Comparison of ENCODE assay signal across 12 cellular contexts in the genomic region with DNA sequence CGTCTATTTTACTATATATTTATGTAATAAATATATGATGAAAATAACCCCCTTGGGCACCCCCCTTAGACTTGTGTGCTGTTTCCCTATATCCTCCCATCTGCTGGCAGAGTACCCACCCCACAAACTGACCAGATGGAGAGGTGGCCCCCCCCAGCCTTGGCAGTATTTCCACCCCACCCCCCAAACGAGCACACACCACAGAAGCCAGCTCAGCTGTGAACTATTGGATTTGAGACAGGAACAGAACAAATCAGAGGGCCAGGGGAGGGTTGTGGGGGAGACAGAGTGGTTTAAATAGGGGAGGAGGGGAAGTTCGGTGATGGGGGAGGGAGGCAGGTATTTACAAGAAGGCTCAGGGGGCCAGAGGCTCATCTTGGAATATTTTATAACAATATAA. TPM values are rescaled to one million over a fixed set of nuclear protein-coding genes. Genes with fewer than 3 reads are reported as not detected.
A peak's percentile ranks its signal among the peaks of the same experiment; 100 is the strongest.
DNase-seq lines count a peak whose midpoint lies in the region; ATAC-seq and TF ChIP-seq lines count a peak whose summit lies in the region.
"Had no signal": no experiment of that assay in that cellular context is flagged by ENCODE, and none has a peak within 500 bp of the region (broad histone marks: within the 10 kb centered on the region; RNA-seq: fewer than 3 reads in every experiment).

No MANE protein-coding gene starts in this region.

- H3K4me1 ChIP-seq in BLaER1 treated with 17β-estradiol and CSF1 and Interleukin-3, amounts not matched to agents 10 nM and 100 nM, result peaks cover 81 to 88% (median 83%) of the 10 kb centered on the region in 10 experiments
- peaks cover 62 to 79% (median 76%) of the 10 kb centered on the region in 3 donors for H3K4me1 ChIP-seq in skeletal muscle tissue (ENCODE audit: control insufficient read depth in 3 of 3, insufficient read depth in 3 of 3, low read length in 3 of 3)

- peaks cover 0 to 7% (median 0%) of the 10 kb centered on the region in 11 experiments; a peak in 1 of 22 replicates for H4K20me1 ChIP-seq in BLaER1 treated with 17β-estradiol and CSF1 and Interleukin-3, amounts not matched to agents 10 nM and 100 nM

- H3K4me2 ChIP-seq in BLaER1 treated with 17β-estradiol and CSF1 and Interleukin-3, amounts not matched to agents 10 nM and 100 nM, result peak overlapping the region; percentile 87 to 100 (median 96)
- H3K4me2 ChIP-seq: PC-9 had no signal

- ATAC-seq in activated T-helper 17 cell treated with anti-CD3 and anti-CD28 coated beads, Interleukin-2, amount 50 U/mL, for 72 hours (replicated peaks), result no peak

- peak overlapping the region; percentile 48 to 88 (median 65); a peak in 20 of 22 replicates for H3K9ac ChIP-seq in BLaER1 treated with 17β-estradiol and CSF1 and Interleukin-3, amounts not matched to agents 10 nM and 100 nM
- H3K9ac ChIP-seq in SK-N-MC (ENCODE audit: insufficient read length) (no peak overlapping the region), skeletal muscle tissue (ENCODE audit: low read depth in 1 of 3, low read length in 3 of 3) (peak overlapping the region in 2 of 3 donors; percentile 69 to 81)

- TF ChIP-seq CTCF in progenitor cell of endocrine pancreas (IDR thresholded peaks at IDR 0.05; ENCODE audit: unreplicated experiment), result no peak

- H3K4me1 Mint-ChIP-seq in activated T-helper 17 cell treated with anti-CD3 and anti-CD28 coated beads, Interleukin-2, amount 50 U/mL, for 72 hours, result peaks cover 36% of the 10 kb centered on the region
- H3K4me1 Mint-ChIP-seq in progenitor cell of endocrine pancreas (ENCODE audit: low read depth), result no peaks in the 10 kb centered on the region

- no peak overlapping the region for H3K4me3 Mint-ChIP-seq in activated T-helper 17 cell treated with anti-CD3 and anti-CD28 coated beads, Interleukin-2, amount 50 U/mL, for 72 hours
- H3K4me3 Mint-ChIP-seq in progenitor cell of endocrine pancreas (ENCODE audit: low read depth), result no peak overlapping the region
- H3K4me3 Mint-ChIP-seq: activated naive CD8-positive, alpha-beta T cell; B cell had no signal

- DNase-seq in SK-N-MC (ENCODE audit: low read depth, low spot score) (no peak), hypothalamus (lab: John Stamatoyannopoulos, UW) (peak in 27 of 51 donors; percentile 26 to 81 (median 50)), progenitor cell of endocrine pancreas (ENCODE audit: low spot score, unreplicated experiment) (no peak), cortex of kidney (lab: John Stamatoyannopoulos, UW) (no peak), SHP77 treated with DMSO at 0.1 percent for 48 hours (lab: John Stamatoyannopoulos, UW) (no peak)
- DNase-seq: PC-9 had no signal

- no peaks in the 10 kb centered on the region for H3K9me3 Mint-ChIP-seq in activated T-helper 17 cell treated with anti-CD3 and anti-CD28 coated beads, Interleukin-2, amount 50 U/mL, for 72 hours
- H3K9me3 Mint-ChIP-seq in progenitor cell of endocrine pancreas (ENCODE audit: low read depth), result no peaks in the 10 kb centered on the region

- H3K27me3 Mint-ChIP-seq in activated T-helper 17 cell treated with anti-CD3 and anti-CD28 coated beads, Interleukin-2, amount 50 U/mL, for 72 hours, result no peaks in the 10 kb centered on the region
- no peaks in the 10 kb centered on the region for H3K27me3 Mint-ChIP-seq in progenitor cell of endocrine pancreas
- H3K27me3 Mint-ChIP-seq: activated naive CD8-positive, alpha-beta T cell; B cell had no signal

- no peaks in the 10 kb centered on the region for H3K9me3 ChIP-seq in BLaER1 treated with 17β-estradiol and CSF1 and Interleukin-3, amounts not matched to agents 10 nM and 100 nM (replicated peaks in 1 of 11)
- H3K9me3 ChIP-seq in SK-N-MC (ENCODE audit: low read depth, low read length) (no peaks in the 10 kb centered on the region), skeletal muscle tissue (ENCODE audit: control insufficient read depth in 3 of 3, low read length in 3 of 3) (no peaks in the 10 kb centered on the region)

- H3K4me3 ChIP-seq in BLaER1 treated with 17β-estradiol and CSF1 and Interleukin-3, amounts not matched to agents 10 nM and 100 nM, result peak overlapping the region in 7 of 10 experiments; percentile 15 to 48 (median 28); a peak in 10 of 20 replicates
- H3K4me3 ChIP-seq in SK-N-MC (no peak overlapping the region), skeletal muscle tissue (ENCODE audit: low read length in 3 of 3) (peak overlapping the region in 1 of 3 donors; percentile 63)
- H3K4me3 ChIP-seq: lung, PC-9 had no signal

- H3K36me3 Mint-ChIP-seq in activated T-helper 17 cell treated with anti-CD3 and anti-CD28 coated beads, Interleukin-2, amount 50 U/mL, for 72 hours (ENCODE audit: low read depth), result peaks cover 66% of the 10 kb centered on the region
- H3K36me3 Mint-ChIP-seq in progenitor cell of endocrine pancreas (ENCODE audit: insufficient read depth), result peaks cover 3% of the 10 kb centered on the region

- peaks cover 5 to 57% (median 37%) of the 10 kb centered on the region in 11 experiments; a peak in 21 of 22 replicates for H3K36me3 ChIP-seq in BLaER1 treated with 17β-estradiol and CSF1 and Interleukin-3, amounts not matched to agents 10 nM and 100 nM
- H3K36me3 ChIP-seq in SK-N-MC (ENCODE audit: insufficient read depth, low read length) (peaks cover 29% of the 10 kb centered on the region; the same call in 1 of the 2 replicates), skeletal muscle tissue (ENCODE audit: control insufficient read depth in 3 of 3, insufficient read depth in 3 of 3, low read length in 3 of 3) (peaks cover 66 to 72% (median 69%) of the 10 kb centered on the region in 3 donors)

- H3K27ac Mint-ChIP-seq in activated T-helper 17 cell treated with anti-CD3 and anti-CD28 coated beads, Interleukin-2, amount 50 U/mL, for 72 hours, result no peak overlapping the region
- H3K27ac Mint-ChIP-seq in progenitor cell of endocrine pancreas, result no peak overlapping the region
- H3K27ac Mint-ChIP-seq: activated naive CD8-positive, alpha-beta T cell; B cell had no signal

- peak overlapping the region in 10 of 11 experiments; percentile 55 to 98 (median 92); a peak in 21 of 22 replicates for H3K27ac ChIP-seq in BLaER1 treated with 17β-estradiol and CSF1 and Interleukin-3, amounts not matched to agents 10 nM and 100 nM
- H3K27ac ChIP-seq in SK-N-MC, result 0 out of 2 replicates have a peak overlapping the region, but pooled peaks have one; percentile 50
- peak overlapping the region; percentile 99 for H3K27ac ChIP-seq in skeletal muscle tissue (ENCODE audit: low read depth, low read length)
- H3K27ac ChIP-seq: PC-9 had no signal

- H3K27me3 ChIP-seq in BLaER1 treated with 17β-estradiol and CSF1 and Interleukin-3, amounts not matched to agents 10 nM and 100 nM, result no peaks in the 10 kb centered on the region
- no peaks in the 10 kb centered on the region for H3K27me3 ChIP-seq in skeletal muscle tissue (ENCODE audit: control insufficient read depth in 3 of 3, insufficient read depth in 3 of 3, low read length in 3 of 3)

RNA-seq across cellular contexts. Expression of gene NR1D1, which starts 7.8 kb away (rescaled TPM):
- total RNA-seq in skeletal muscle tissue (1.0 TPM), progenitor cell of endocrine pancreas (2.4 and 2.6 TPM in 2 replicates)
- total RNA-seq in activated T-helper 17 cell treated with anti-CD3 and anti-CD28 coated beads, Interleukin-2, amount 50 U/mL, for 72 hours, result 10 to 100 TPM; 12.2 to 21.8 TPM

RNA-seq across cellular contexts. Expression of gene MSL1, which starts 29.2 kb away (rescaled TPM):
- total RNA-seq in skeletal muscle tissue, result 53.8 TPM
- total RNA-seq in activated T-helper 17 cell treated with anti-CD3 and anti-CD28 coated beads, Interleukin-2, amount 50 U/mL, for 72 hours, result 100 to 1,000 TPM in 1 of 2 donors, 10 to 100 TPM in 1; 80.5 to 114 TPM
- total RNA-seq in progenitor cell of endocrine pancreas, result 137 and 143 TPM in 2 replicates

RNA-seq across cellular contexts. Expression of gene THRA, which starts 29.8 kb away (rescaled TPM):
- total RNA-seq in skeletal muscle tissue (30.8 TPM), progenitor cell of endocrine pancreas (21.3 and 25.0 TPM in 2 replicates)
- 10 to 100 TPM; 10.3 to 14.4 TPM for total RNA-seq in activated T-helper 17 cell treated with anti-CD3 and anti-CD28 coated beads, Interleukin-2, amount 50 U/mL, for 72 hours

RNA-seq across cellular contexts. Expression of gene MED24, which starts 38.4 kb away (rescaled TPM):
- total RNA-seq in skeletal muscle tissue (25.6 TPM), progenitor cell of endocrine pancreas (143 and 161 TPM in 2 replicates)
- 100 to 1,000 TPM in 1 of 2 donors, 10 to 100 TPM in 1; 83.5 to 140 TPM for total RNA-seq in activated T-helper 17 cell treated with anti-CD3 and anti-CD28 coated beads, Interleukin-2, amount 50 U/mL, for 72 hours

RNA-seq across cellular contexts. Expression of gene CASC3, which starts 47.8 kb away (rescaled TPM):
- total RNA-seq in skeletal muscle tissue (21.4 TPM), progenitor cell of endocrine pancreas (121 and 122 TPM in 2 replicates)
- 100 to 1,000 TPM; 110 to 244 TPM for total RNA-seq in activated T-helper 17 cell treated with anti-CD3 and anti-CD28 coated beads, Interleukin-2, amount 50 U/mL, for 72 hours

Comparison
In these comparisons a context has a peak if more than half of its experiments do, and no peak if none do; other contexts are left out.
1. DNase-seq: peak in hypothalamus (27 of 51); none in SK-N-MC (single experiment), progenitor cell of endocrine pancreas (single experiment), cortex of kidney (single experiment) and SHP77 treated with DMSO at 0.1 percent for 48 hours (single experiment).
2. Peak in every context shown above with its lines, with median percentiles within 50 percentile points of each other: H3K27ac ChIP-seq.